ENCODE assay signal across 34 cellular contexts in the genomic region with DNA sequence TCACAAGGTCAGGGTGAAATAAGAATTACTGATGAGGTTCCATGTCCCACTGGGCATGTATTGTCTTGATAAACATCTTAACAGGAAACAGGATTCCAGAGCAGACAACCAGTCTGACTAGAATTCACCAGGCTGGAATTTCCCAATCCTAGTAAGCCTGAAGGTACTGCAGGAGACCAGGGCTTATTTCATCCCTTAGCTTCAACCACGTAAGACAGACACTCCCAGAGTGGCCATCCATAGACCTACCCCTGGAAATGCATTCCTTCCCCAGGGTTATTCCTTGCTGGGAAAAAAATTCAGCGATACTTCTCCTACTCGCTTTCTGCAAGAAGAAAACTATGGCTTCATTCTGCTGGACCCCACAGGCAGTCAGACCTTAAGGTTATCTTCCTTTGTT.
"Had no signal": no experiment of that assay in that cellular context is flagged by ENCODE, and none has a peak within 500 bp of the region (broad histone marks: within the 10 kb centered on the region; RNA-seq: fewer than 3 reads in every experiment).

No MANE protein-coding gene starts in this region.

- H3K27ac ChIP-seq: colonic mucosa, gastrocnemius medialis, pancreas, prostate gland, skin epidermis, testis, transverse colon, VCaP had no signal

- H3K4me3 ChIP-seq: colonic mucosa, gastrocnemius medialis, pancreas, prostate gland, skin epidermis, testis, transverse colon had no signal

- ATAC-seq: activated CD8-positive, alpha-beta memory T cell treated with anti-CD3 and anti-CD28 coated beads, Interleukin-2, amount 10 ng/mL, durations not matched to agents 7 days and 5 days; activated CD8-positive, alpha-beta T cell treated with anti-CD3 and anti-CD28 coated beads, Interleukin-2, amount 10 ng/mL, durations not matched to agents 7 days and 5 days; activated naive CD8-positive, alpha-beta T cell treated with anti-CD3 and anti-CD28 coated beads, Interleukin-2, amount 50 U/mL, for 24 hours; gastrocnemius medialis; left colon; naive thymus-derived CD4-positive, alpha-beta T cell; pancreas; sciatic nerve; stimulated activated naive CD8-positive, alpha-beta T cell treated with anti-CD3 and anti-CD28 coated beads, Interleukin-15, Interleukin-2, amounts not matched to agents 100 U/mL and 50 U/mL, for 24 hours had no signal

- H3K36me3 Mint-ChIP-seq: activated CD8-positive, alpha-beta memory T cell treated with anti-CD3 and anti-CD28 coated beads, Interleukin-2, amount 10 ng/mL, durations not matched to agents 7 days and 5 days; activated naive CD4-positive, alpha-beta T cell treated with anti-CD3 and anti-CD28 coated beads, Interleukin-2, amount 50 U/mL, for 24 hours; naive thymus-derived CD4-positive, alpha-beta T cell had no signal

- H3K27me3 Mint-ChIP-seq: activated CD8-positive, alpha-beta memory T cell treated with anti-CD3 and anti-CD28 coated beads, Interleukin-2, amount 10 ng/mL, durations not matched to agents 7 days and 5 days; activated naive CD4-positive, alpha-beta T cell treated with anti-CD3 and anti-CD28 coated beads, Interleukin-2, amount 50 U/mL, for 24 hours; activated naive CD8-positive, alpha-beta T cell treated with anti-CD3 and anti-CD28 coated beads, Interleukin-2, amount 50 U/mL, for 24 hours; naive thymus-derived CD4-positive, alpha-beta T cell had no signal

- H3K4me3 Mint-ChIP-seq: activated CD8-positive, alpha-beta memory T cell treated with anti-CD3 and anti-CD28 coated beads, Interleukin-2, amount 10 ng/mL, durations not matched to agents 7 days and 5 days; activated CD8-positive, alpha-beta T cell treated with anti-CD3 and anti-CD28 coated beads, Interleukin-2, amount 10 ng/mL, durations not matched to agents 7 days and 5 days; activated naive CD4-positive, alpha-beta T cell treated with anti-CD3 and anti-CD28 coated beads, Interleukin-2, amount 50 U/mL, for 24 hours; activated naive CD8-positive, alpha-beta T cell treated with anti-CD3 and anti-CD28 coated beads, Interleukin-2, amount 50 U/mL, for 24 hours; immature natural killer cell; naive thymus-derived CD4-positive, alpha-beta T cell; neural crest cell; T-helper 1 cell treated with Interleukin-12 subunit alpha and Interleukin-12 subunit beta and Interleukin-4 antibody, amounts not matched to agents 30 μg/mL and 1 μg/mL, for 36 hours had no signal

- DNase-seq: activated CD4-positive, alpha-beta T cell treated with anti-CD3 and anti-CD28 coated beads for 1 hour; activated CD4-positive, alpha-beta T cell treated with anti-CD3 and anti-CD28 coated beads, Interleukin-2, amount 50 U/mL, for 1 hour; activated CD8-positive, alpha-beta memory T cell treated with anti-CD3 and anti-CD28 coated beads, Interleukin-2, amount 10 ng/mL, durations not matched to agents 7 days and 5 days; activated CD8-positive, alpha-beta T cell treated with anti-CD3 and anti-CD28 coated beads, Interleukin-2, amount 10 ng/mL, durations not matched to agents 7 days and 5 days; activated naive CD8-positive, alpha-beta T cell treated with anti-CD3 and anti-CD28 coated beads, Interleukin-2, amount 50 U/mL, for 24 hours; activated T-cell treated with anti-CD3 and anti-CD28 coated beads, Interleukin-2, amount 50 U/mL, for 48 hours; cerebellar nuclear complex; colonic mucosa; effector CD8-positive, alpha-beta T cell; gastrocnemius medialis; head of caudate nucleus; hippocampal formation; immature natural killer cell; kidney; left colon; midbrain; naive thymus-derived CD4-positive, alpha-beta T cell; nucleus accumbens; pancreas; retina; stimulated activated CD4-positive, alpha-beta T cell treated with anti-CD3 and anti-CD28 coated beads, Interleukin-12 subunit alpha, Interleukin-12 subunit beta, amount 100 ng/mL, for 4 hours; stimulated activated CD4-positive, alpha-beta T cell treated with anti-CD3 and anti-CD28 coated beads, Interleukin-4, amount 100 ng/mL, for 1 hour; stimulated activated naive CD8-positive, alpha-beta T cell treated with anti-CD3 and anti-CD28 coated beads, Interleukin-15, Interleukin-2, amounts not matched to agents 100 U/mL and 50 U/mL, for 24 hours; T-helper 9 cell; testis; transverse colon had no signal

- H3K27ac Mint-ChIP-seq: activated CD8-positive, alpha-beta memory T cell treated with anti-CD3 and anti-CD28 coated beads, Interleukin-2, amount 10 ng/mL, durations not matched to agents 7 days and 5 days; activated CD8-positive, alpha-beta T cell treated with anti-CD3 and anti-CD28 coated beads, Interleukin-2, amount 10 ng/mL, durations not matched to agents 7 days and 5 days; activated naive CD4-positive, alpha-beta T cell treated with anti-CD3 and anti-CD28 coated beads, Interleukin-2, amount 50 U/mL, for 24 hours; activated naive CD8-positive, alpha-beta T cell treated with anti-CD3 and anti-CD28 coated beads, Interleukin-2, amount 50 U/mL, for 24 hours; activated T-helper 2 cell treated with anti-CD3 and anti-CD28 coated beads, Interferon-gamma antibody, Interleukin-2, Interleukin-4, amounts not matched to agents 10 μg/mL and 5 μg/mL and 100 μg/mL, durations not matched to agents 14 hours and 24 hours and 36 hours; immature natural killer cell; naive thymus-derived CD4-positive, alpha-beta T cell; T-helper 1 cell treated with Interleukin-12 subunit alpha and Interleukin-12 subunit beta and Interleukin-4 antibody, amounts not matched to agents 30 μg/mL and 1 μg/mL, for 36 hours had no signal

- H3K4me1 Mint-ChIP-seq: activated CD8-positive, alpha-beta memory T cell treated with anti-CD3 and anti-CD28 coated beads, Interleukin-2, amount 10 ng/mL, durations not matched to agents 7 days and 5 days; activated naive CD4-positive, alpha-beta T cell treated with anti-CD3 and anti-CD28 coated beads, Interleukin-2, amount 50 U/mL, for 24 hours; activated naive CD8-positive, alpha-beta T cell treated with anti-CD3 and anti-CD28 coated beads, Interleukin-2, amount 50 U/mL, for 24 hours; immature natural killer cell had no signal

- H3K27me3 ChIP-seq: colonic mucosa, gastrocnemius medialis, pancreas, testis, transverse colon had no signal

- H3K4me1 ChIP-seq: colonic mucosa, prostate gland, testis had no signal

- H3K36me3 ChIP-seq: colonic mucosa, gastrocnemius medialis, pancreas, prostate gland, transverse colon had no signal

- H3K9me3 ChIP-seq: colonic mucosa, gastrocnemius medialis, pancreas, prostate gland, testis, transverse colon had no signal

- H3K9me3 Mint-ChIP-seq: activated naive CD4-positive, alpha-beta T cell treated with anti-CD3 and anti-CD28 coated beads, Interleukin-2, amount 50 U/mL, for 24 hours had no signal
